In genomic region chr22:46618667-46619066, GRCh38 we compare ENCODE assay signal across 2 cellular contexts.
A peak's percentile ranks its signal among the peaks of the same experiment; 100 is the strongest.
TF ChIP-seq lines count a peak whose summit lies in the region.

No MANE protein-coding gene starts in this region.

TF ChIP-seq in H1, 55 proteins besides CTCF, POLR2A, EP300 and RAD21:
- no peak for TF ChIP-seq SAP30 (IDR thresholded peaks at IDR 0.05; ENCODE audit: insufficient read depth, insufficient replicate concordance, low read length)
- 0 out of 2 replicates have a peak, but pooled peaks have one; percentile 24 for TF ChIP-seq RBBP5 (IDR thresholded peaks at IDR 0.05; ENCODE audit: borderline replicate concordance, low read depth, low read length)
- no peak for TF ChIP-seq RNF2 (IDR thresholded peaks at IDR 0.05; ENCODE audit: borderline replicate concordance, low read depth, low read length, missing control alignments, poor library complexity, severe bottlenecking)

TF ChIP-seq in HepG2, 621 proteins besides CTCF, POLR2A, EP300 and RAD21:
- TF ChIP-seq MEF2D (CRISPR knock-in tag; IDR thresholded peaks at IDR 0.05) (no peak), MTERF4 (CRISPR knock-in tag; IDR thresholded peaks at IDR 0.05) (no peak), AKNA (CRISPR knock-in tag; IDR thresholded peaks at IDR 0.05; ENCODE audit: borderline replicate concordance) (no peak), HNRNPLL (IDR thresholded peaks at IDR 0.05; ENCODE audit: low read depth, low read length, poor library complexity, severe bottlenecking) (peak; percentile 7)
